In genomic region chr16:56421313-56421712, GRCh38 we compare ENCODE assay signal across 24 cellular contexts. TPM values are rescaled to one million over a fixed set of nuclear protein-coding genes. Genes with fewer than 3 reads are reported as not detected.
DNase-seq lines count a peak whose midpoint lies in the region; ATAC-seq, FAIRE-seq and TF ChIP-seq lines count a peak whose summit lies in the region.
"Had no signal": no experiment of that assay in that cellular context is flagged by ENCODE, and none has a peak within 500 bp of the region (broad histone marks: within the 10 kb centered on the region; RNA-seq: fewer than 3 reads in every experiment).

No MANE protein-coding gene starts in this region.

- DNase-seq in DND-41 (no peak), Karpas-422 (peak; percentile 95), astrocyte (ENCODE audit: low read depth) (no peak), medulla oblongata (ENCODE audit: extremely low spot score) (no peak)
- no peak for DNase-seq in stimulated activated effector memory CD8-positive, alpha-beta T cell treated with anti-CD3 and anti-CD28 coated beads, Interleukin-12 subunit alpha, Interleukin-12 subunit beta, amount 100 ng/mL, for 72 hours (ENCODE audit: low spot score in 2 of 2)
- no peak for DNase-seq in activated CD4-positive, alpha-beta T cell treated with anti-CD3 and anti-CD28 coated beads, Interleukin-2, amount 50 U/mL, for 4 hours
- DNase-seq: activated CD4-positive, alpha-beta T cell treated with anti-CD3 and anti-CD28 coated beads, Interleukin-2, amount 50 U/mL, for 48 hours; activated CD4-positive, CD25-positive, alpha-beta regulatory T cell; activated CD8-positive, alpha-beta memory T cell treated with anti-CD3 and anti-CD28 coated beads, Interleukin-2, amount 50 U/mL, for 4 hours; activated effector memory CD4-positive, alpha-beta T cell treated with anti-CD3 and anti-CD28 coated beads, Interleukin-2, amount 50 U/mL, for 16 hours; cerebellar nuclear complex; EL; H7; left ventricle myocardium superior; natural killer cell; NCI-H1092 treated with DMSO at 0.1 percent for 48 hours; NCI-H2029; NCI-H2227 treated with DMSO at 0.1 percent for 48 hours; NCI-H69; SJCRH30; upper lobe of left lung had no signal

- H3K4me2 ChIP-seq in DND-41 (ENCODE audit: insufficient read depth, low read length) (peak overlapping the region; percentile 77; the same call in 1 of the 2 replicates), Karpas-422 (ENCODE audit: low read depth, low read length, poor library complexity, severe bottlenecking) (peak overlapping the region; percentile 82), astrocyte (ENCODE audit: low read length) (no peak overlapping the region)

- peak overlapping the region; percentile 1 for H3K4me3 Mint-ChIP-seq in astrocyte (ENCODE audit: unreplicated experiment)
- no peak overlapping the region for H3K4me3 Mint-ChIP-seq in stimulated activated effector memory CD8-positive, alpha-beta T cell treated with anti-CD3 and anti-CD28 coated beads, Interleukin-12 subunit alpha, Interleukin-12 subunit beta, amount 100 ng/mL, for 72 hours
- H3K4me3 Mint-ChIP-seq: mesothelial cell of epicardium, natural killer cell had no signal

- no peaks in the 10 kb centered on the region for H3K9me3 Mint-ChIP-seq in astrocyte (ENCODE audit: unreplicated experiment)
- no peaks in the 10 kb centered on the region for H3K9me3 Mint-ChIP-seq in stimulated activated effector memory CD8-positive, alpha-beta T cell treated with anti-CD3 and anti-CD28 coated beads, Interleukin-12 subunit alpha, Interleukin-12 subunit beta, amount 100 ng/mL, for 72 hours
- H3K9me3 Mint-ChIP-seq: mesothelial cell of epicardium, natural killer cell had no signal

- no peak overlapping the region for H3K27ac ChIP-seq in DND-41 (ENCODE audit: low read length)
- H3K27ac ChIP-seq in Karpas-422 (ENCODE audit: low read length), result peak overlapping the region; percentile 96
- no peak overlapping the region for H3K27ac ChIP-seq in astrocyte (ENCODE audit: low read depth, low read length)
- H3K27ac ChIP-seq: SJCRH30, upper lobe of left lung had no signal

- H2AFZ ChIP-seq in DND-41 (ENCODE audit: low read depth, low read length), result no peak overlapping the region
- no peak overlapping the region for H2AFZ ChIP-seq in Karpas-422 (ENCODE audit: low read length)
- H2AFZ ChIP-seq in astrocyte (ENCODE audit: low read depth, low read length), result no peak overlapping the region

- no peak overlapping the region for H3K27ac Mint-ChIP-seq in astrocyte (ENCODE audit: unreplicated experiment)
- peak overlapping the region; percentile 1 for H3K27ac Mint-ChIP-seq in stimulated activated effector memory CD8-positive, alpha-beta T cell treated with anti-CD3 and anti-CD28 coated beads, Interleukin-12 subunit alpha, Interleukin-12 subunit beta, amount 100 ng/mL, for 72 hours
- H3K27ac Mint-ChIP-seq: natural killer cell had no signal

- FAIRE-seq in astrocyte (lab: Jason Lieb, UNC), result no peak
- FAIRE-seq: keratinocyte had no signal

- H3K36me3 ChIP-seq in DND-41 (ENCODE audit: insufficient read depth, low read length), result no peaks in the 10 kb centered on the region; the same call in 1 of the 2 replicates
- no peaks in the 10 kb centered on the region for H3K36me3 ChIP-seq in Karpas-422 (ENCODE audit: insufficient read depth, low read length)
- no peaks in the 10 kb centered on the region for H3K36me3 ChIP-seq in astrocyte (ENCODE audit: insufficient read depth, low read length)
- H3K36me3 ChIP-seq: SJCRH30, upper lobe of left lung had no signal

- ATAC-seq in DND-41 (ENCODE audit: insufficient read depth, low read depth) (no peak), GM21786 (IDR thresholded peaks at IDR 0.05; ENCODE audit: unreplicated experiment) (no peak)
- ATAC-seq in stimulated activated effector memory CD8-positive, alpha-beta T cell treated with anti-CD3 and anti-CD28 coated beads, Interleukin-12 subunit alpha, Interleukin-12 subunit beta, amount 100 ng/mL, for 72 hours, result no peak
- ATAC-seq: left ventricle myocardium superior, natural killer cell had no signal

- H3K36me3 Mint-ChIP-seq in astrocyte (ENCODE audit: low read depth, unreplicated experiment), result peaks cover 1% of the 10 kb centered on the region
- H3K36me3 Mint-ChIP-seq in stimulated activated effector memory CD8-positive, alpha-beta T cell treated with anti-CD3 and anti-CD28 coated beads, Interleukin-12 subunit alpha, Interleukin-12 subunit beta, amount 100 ng/mL, for 72 hours, result no peaks in the 10 kb centered on the region
- H3K36me3 Mint-ChIP-seq: mesothelial cell of epicardium, natural killer cell had no signal

- peaks cover 14% of the 10 kb centered on the region for H3K4me1 Mint-ChIP-seq in astrocyte (ENCODE audit: low read depth, unreplicated experiment)
- peaks cover 47% of the 10 kb centered on the region for H3K4me1 Mint-ChIP-seq in stimulated activated effector memory CD8-positive, alpha-beta T cell treated with anti-CD3 and anti-CD28 coated beads, Interleukin-12 subunit alpha, Interleukin-12 subunit beta, amount 100 ng/mL, for 72 hours

- no peaks in the 10 kb centered on the region for H3K27me3 Mint-ChIP-seq in astrocyte (ENCODE audit: low read depth, unreplicated experiment)

- H3K9me2 ChIP-seq in Karpas-422 (replicated peaks; ENCODE audit: insufficient read depth, low read length), result no peaks in the 10 kb centered on the region

- TF ChIP-seq CTCF in DND-41 (IDR thresholded peaks at IDR 0.05; ENCODE audit: borderline replicate concordance, extremely low read depth, low read length, poor library complexity, severe bottlenecking) (no peak), astrocyte (IDR thresholded peaks at IDR 0.05; ENCODE audit: insufficient read depth, low read depth, low read length) (no peak)

- peaks cover 39% of the 10 kb centered on the region for H4K20me1 ChIP-seq in DND-41 (ENCODE audit: insufficient read depth, low read length)
- H4K20me1 ChIP-seq in Karpas-422 (ENCODE audit: insufficient read depth, low read depth, low read length), result peaks cover 19% of the 10 kb centered on the region; the same call in 1 of the 2 replicates
- peaks cover 59% of the 10 kb centered on the region for H4K20me1 ChIP-seq in astrocyte (ENCODE audit: insufficient read depth, low read length)

- H3K4me3 ChIP-seq in DND-41 (ENCODE audit: low read depth in 1 of 2, low read length in 2 of 2), result no peak overlapping the region
- H3K4me3 ChIP-seq in Karpas-422 (ENCODE audit: low read length), result peak overlapping the region; percentile 92
- H3K4me3 ChIP-seq in astrocyte (ENCODE audit: insufficient read depth, low read depth, low read length), result no peak overlapping the region
- H3K4me3 ChIP-seq: SJCRH30, upper lobe of left lung had no signal

- H3K4me1 ChIP-seq in DND-41 (ENCODE audit: insufficient read depth, low read length), result peaks cover 40% of the 10 kb centered on the region
- peaks cover 66% of the 10 kb centered on the region for H3K4me1 ChIP-seq in Karpas-422 (ENCODE audit: low read length)
- H3K4me1 ChIP-seq in astrocyte (ENCODE audit: insufficient read depth, low read length), result peaks cover 8% of the 10 kb centered on the region

- H3K9ac ChIP-seq in DND-41 (ENCODE audit: low read depth, low read length) (no peak overlapping the region), Karpas-422 (ENCODE audit: low read length) (0 out of 2 replicates have a peak overlapping the region, but pooled peaks have one; percentile 29), astrocyte (ENCODE audit: low read length) (no peak overlapping the region)

- H3K27me3 ChIP-seq in DND-41 (ENCODE audit: insufficient read depth, low read length, poor library complexity) (no peaks in the 10 kb centered on the region), Karpas-422 (ENCODE audit: low read length) (no peaks in the 10 kb centered on the region), astrocyte (ENCODE audit: insufficient read depth, low read length) (no peaks in the 10 kb centered on the region)
- H3K27me3 ChIP-seq: SJCRH30, upper lobe of left lung had no signal

- H3K9me3 ChIP-seq in DND-41 (ENCODE audit: insufficient read depth, low read length, severe bottlenecking) (no peaks in the 10 kb centered on the region), Karpas-422 (ENCODE audit: low read length) (no peaks in the 10 kb centered on the region), astrocyte (ENCODE audit: insufficient read depth, low read depth, low read length) (no peaks in the 10 kb centered on the region)
- H3K9me3 ChIP-seq: SJCRH30, upper lobe of left lung had no signal

- H3K79me2 ChIP-seq in DND-41 (ENCODE audit: insufficient read depth, low read length), result peaks cover 86% of the 10 kb centered on the region
- peaks cover 86% of the 10 kb centered on the region for H3K79me2 ChIP-seq in Karpas-422 (ENCODE audit: low read length)
- H3K79me2 ChIP-seq in astrocyte (ENCODE audit: insufficient read depth, low read length), result peaks cover 80% of the 10 kb centered on the region

RNA-seq across cellular contexts. Expression of gene AMFR, which starts 4.0 kb away (rescaled TPM):
- 243 and 284 TPM in 2 replicates for total RNA-seq in Karpas-422 (2014; rRNA removed; shearing (Covaris generic); ENCODE audit: low replicate concordance)
- total RNA-seq in astrocyte, result 86.2 TPM in 2 replicates

RNA-seq across cellular contexts. Expression of gene NUDT21, which starts 29.8 kb away (rescaled TPM):
- total RNA-seq in Karpas-422 (2014; rRNA removed; shearing (Covaris generic); ENCODE audit: low replicate concordance), result 73.2 and 170 TPM in 2 replicates
- 86.0 and 86.2 TPM in 2 replicates for total RNA-seq in astrocyte

RNA-seq across cellular contexts. Expression of gene OGFOD1, which starts 30.0 kb away (rescaled TPM):
- total RNA-seq in Karpas-422 (2014; rRNA removed; shearing (Covaris generic); ENCODE audit: low replicate concordance), result 51.9 and 61.0 TPM in 2 replicates
- total RNA-seq in astrocyte, result 102 and 107 TPM in 2 replicates
